Comparison of ENCODE assay signal across 8 cellular contexts in genomic region chr11:68039526-68040086, GRCh38. TPM values are rescaled to one million over a fixed set of nuclear protein-coding genes. Genes with fewer than 3 reads are reported as not detected.
DNase-seq lines count a peak whose midpoint lies in the region; ATAC-seq and TF ChIP-seq lines count a peak whose summit lies in the region.

No MANE protein-coding gene starts in this region.

- H3K9me2 ChIP-seq in DOHH2 (replicated peaks; ENCODE audit: control insufficient read depth, low read length) (no peaks in the 10 kb centered on the region), MM.1S (replicated peaks; ENCODE audit: insufficient read depth, low read length) (no peaks in the 10 kb centered on the region)

- peaks cover 7% of the 10 kb centered on the region for H3K27me3 Mint-ChIP-seq in endothelial cell (ENCODE audit: unreplicated experiment)
- no peaks in the 10 kb centered on the region for H3K27me3 Mint-ChIP-seq in progenitor cell of endocrine pancreas

- peaks cover 8% of the 10 kb centered on the region for H3F3A ChIP-seq in DOHH2 (ENCODE audit: control insufficient read depth, insufficient read depth)
- H3F3A ChIP-seq in MM.1S (ENCODE audit: insufficient read depth, low read length): peaks cover 27% of the 10 kb centered on the region

- H3K79me2 ChIP-seq in DOHH2 (ENCODE audit: control insufficient read depth, low read length) (peaks cover 19% of the 10 kb centered on the region), MM.1S (ENCODE audit: low read length) (peaks cover 61% of the 10 kb centered on the region)

- peaks cover 3% of the 10 kb centered on the region for H3K36me3 Mint-ChIP-seq in endothelial cell (ENCODE audit: low read depth, unreplicated experiment)
- no peaks in the 10 kb centered on the region for H3K36me3 Mint-ChIP-seq in progenitor cell of endocrine pancreas (ENCODE audit: insufficient read depth)

- H3K4me3 Mint-ChIP-seq in endothelial cell (ENCODE audit: unreplicated experiment) (peak overlapping the region; percentile 83), progenitor cell of endocrine pancreas (ENCODE audit: low read depth) (peak overlapping the region; percentile 11)

- no peaks in the 10 kb centered on the region for H3K9me3 ChIP-seq in DOHH2 (ENCODE audit: control insufficient read depth, insufficient read depth, low read length)
- H3K9me3 ChIP-seq in MM.1S (replicated peaks; ENCODE audit: insufficient read depth, low read length): no peaks in the 10 kb centered on the region

- peak overlapping the region; percentile 42 for H2AFZ ChIP-seq in MM.1S (ENCODE audit: low read length)

- H3K4me1 ChIP-seq in DOHH2 (ENCODE audit: control insufficient read depth, low read length) (peaks cover 32% of the 10 kb centered on the region), MM.1S (ENCODE audit: low read length) (peaks cover 16% of the 10 kb centered on the region)

- peak; percentile 16 for DNase-seq in MM.1S
- no peak for DNase-seq in endothelial cell (ENCODE audit: low spot score)
- DNase-seq in progenitor cell of endocrine pancreas (ENCODE audit: low spot score, unreplicated experiment): no peak
- no peak for DNase-seq in DMS79 (lab: John Stamatoyannopoulos, UW)
- DNase-seq in T1000 (lab: John Stamatoyannopoulos, UW): no peak

- no peaks in the 10 kb centered on the region for H3K9me3 Mint-ChIP-seq in endothelial cell (ENCODE audit: unreplicated experiment)
- no peaks in the 10 kb centered on the region for H3K9me3 Mint-ChIP-seq in progenitor cell of endocrine pancreas (ENCODE audit: low read depth)

- H4K20me1 ChIP-seq in DOHH2 (ENCODE audit: control insufficient read depth, insufficient read depth, low read depth, low read length): no peaks in the 10 kb centered on the region
- peaks cover 5% of the 10 kb centered on the region; the same call in 1 of the 2 replicates for H4K20me1 ChIP-seq in MM.1S (ENCODE audit: insufficient read depth, low read length)

- ATAC-seq in GM19395 (IDR thresholded peaks at IDR 0.05; ENCODE audit: unreplicated experiment): no peak
- ATAC-seq in esophagus mucosa: no peak

- H3K36me3 ChIP-seq in DOHH2 (ENCODE audit: control insufficient read depth, low read length): peaks cover 6% of the 10 kb centered on the region
- no peaks in the 10 kb centered on the region; the same call in 1 of the 2 replicates for H3K36me3 ChIP-seq in MM.1S (replicated peaks; ENCODE audit: insufficient read depth, low read length)

- H3K9ac ChIP-seq in MM.1S (ENCODE audit: low read length): peak overlapping the region; percentile 84

- H3K27me3 ChIP-seq in DOHH2 (ENCODE audit: control insufficient read depth, low read length): no peaks in the 10 kb centered on the region
- no peaks in the 10 kb centered on the region for H3K27me3 ChIP-seq in MM.1S (replicated peaks; ENCODE audit: insufficient read depth, low read length)

- H3K4me3 ChIP-seq in DOHH2 (ENCODE audit: low read length) (peak overlapping the region; percentile 88), MM.1S (ENCODE audit: low read length) (peak overlapping the region; percentile 89)

- H3K27ac ChIP-seq in DOHH2 (ENCODE audit: low read depth, low read length) (peak overlapping the region; percentile 53), MM.1S (ENCODE audit: low read length) (peak overlapping the region; percentile 76; the same call in 1 of the 2 replicates)

- TF ChIP-seq CTCF in DOHH2 (IDR thresholded peaks at IDR 0.05; ENCODE audit: low read depth, low read length, poor library complexity, severe bottlenecking): no peak
- TF ChIP-seq CTCF in MM.1S (IDR thresholded peaks at IDR 0.05; ENCODE audit: low read length): no peak
- no peak for TF ChIP-seq CTCF in endothelial cell (IDR thresholded peaks at IDR 0.05; ENCODE audit: unreplicated experiment)
- no peak for TF ChIP-seq CTCF in progenitor cell of endocrine pancreas (IDR thresholded peaks at IDR 0.05; ENCODE audit: unreplicated experiment)

- peak overlapping the region; percentile 80 for H3K27ac Mint-ChIP-seq in endothelial cell (ENCODE audit: unreplicated experiment)
- H3K27ac Mint-ChIP-seq in progenitor cell of endocrine pancreas: no peak overlapping the region

- H3K4me2 ChIP-seq in DOHH2 (ENCODE audit: low read length) (peak overlapping the region; percentile 93), MM.1S (ENCODE audit: low read depth, low read length) (peak overlapping the region; percentile 95)

- H3K4me1 Mint-ChIP-seq in endothelial cell (ENCODE audit: unreplicated experiment) (peaks cover 16% of the 10 kb centered on the region), progenitor cell of endocrine pancreas (ENCODE audit: low read depth) (peaks cover 2% of the 10 kb centered on the region)

RNA-seq across cellular contexts. Expression of gene TCIRG1, which starts 0.8 kb away (rescaled TPM):
- total RNA-seq in endothelial cell (ENCODE audit: unreplicated experiment): 294 TPM
- total RNA-seq in progenitor cell of endocrine pancreas: 33.6 and 35.5 TPM in 2 replicates
- 36.2 TPM for total RNA-seq in esophagus mucosa

RNA-seq across cellular contexts. Expression of gene NDUFS8, which starts 9.1 kb away (rescaled TPM):
- total RNA-seq in endothelial cell (ENCODE audit: unreplicated experiment) (144 TPM), progenitor cell of endocrine pancreas (113 and 125 TPM in 2 replicates), esophagus mucosa (128 TPM)

RNA-seq across cellular contexts. Expression of gene ALDH3B1, which starts 29.5 kb away (rescaled TPM):
- total RNA-seq in endothelial cell (ENCODE audit: unreplicated experiment): not detected
- total RNA-seq in progenitor cell of endocrine pancreas: not detected in 2 replicates
- 2.5 TPM for total RNA-seq in esophagus mucosa

RNA-seq across cellular contexts. Expression of gene UNC93B1, which starts 35.7 kb away (rescaled TPM):
- total RNA-seq in endothelial cell (ENCODE audit: unreplicated experiment): 13.1 TPM
- 6.7 and 8.0 TPM in 2 replicates for total RNA-seq in progenitor cell of endocrine pancreas
- 15.7 TPM for total RNA-seq in esophagus mucosa
